ENCODE assay signal across 8 cellular contexts in the genomic region with DNA sequence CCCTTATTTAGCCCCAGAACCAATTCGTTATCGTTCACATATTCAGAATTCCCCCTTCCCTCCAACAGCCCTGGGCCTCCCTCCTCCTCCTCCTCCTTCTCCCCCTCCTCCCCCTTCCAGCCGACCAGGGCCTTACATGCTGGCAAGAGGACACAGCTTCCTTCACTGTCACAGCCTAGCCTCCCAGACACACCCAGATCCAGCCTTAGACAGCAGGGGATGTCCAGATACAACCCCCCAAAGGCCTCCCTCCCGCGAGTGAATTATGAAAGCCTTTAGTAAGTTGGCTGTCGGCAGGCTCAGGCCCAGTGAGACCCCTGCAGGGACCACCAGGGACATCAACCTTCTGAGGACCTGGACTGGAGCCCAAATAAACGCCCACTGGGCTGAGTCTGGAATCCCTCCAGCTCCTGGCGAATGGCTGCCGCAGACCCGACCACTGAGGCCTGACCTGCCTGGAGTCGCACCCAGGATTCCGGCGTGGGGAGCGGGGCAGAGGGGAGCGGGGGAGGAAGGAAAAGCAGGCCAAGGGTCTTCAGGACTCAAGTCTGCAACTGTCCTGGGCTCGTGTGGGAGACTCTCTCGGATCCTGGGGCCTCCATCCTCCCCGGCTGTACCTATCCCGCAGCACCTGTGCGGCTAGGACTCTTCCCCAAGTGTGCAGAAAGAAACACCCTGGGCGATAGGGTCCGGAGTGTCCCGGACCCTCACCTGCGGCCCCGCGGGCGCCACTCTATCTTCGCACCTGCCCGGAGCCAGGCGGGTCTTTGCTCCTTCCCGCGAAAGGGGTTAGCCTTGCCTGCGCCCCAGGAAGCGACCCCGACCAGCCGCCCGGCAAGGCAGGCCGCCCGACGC. TPM values are rescaled to one million over a fixed set of nuclear protein-coding genes. Genes with fewer than 3 reads are reported as not detected.
A peak's percentile ranks its signal among the peaks of the same experiment; 100 is the strongest.
DNase-seq lines count a peak whose midpoint lies in the region; ATAC-seq, FAIRE-seq and TF ChIP-seq lines count a peak whose summit lies in the region.

No MANE protein-coding gene starts in this region.

- peak overlapping the region; percentile 40 to 80 (median 68) for H3K27ac ChIP-seq in body of pancreas

- TF ChIP-seq CTCF in body of pancreas (IDR thresholded peaks at IDR 0.05): no peak

- H3K4me1 ChIP-seq in body of pancreas: peaks cover 46% of the 10 kb centered on the region

- TF ChIP-seq POLR2A in body of pancreas (IDR thresholded peaks at IDR 0.05) (no peak), GM12891 (IDR thresholded peaks at IDR 0.05; ENCODE audit: low read depth, low read length) (no peak)

- DNase-seq in COR-L47 (lab: John Stamatoyannopoulos, UW) (peak; percentile 62), MG63 (peak; percentile 66), body of pancreas (peak in 3 of 4 donors; percentile 25 to 37 (median 32)), skeletal muscle cell (ENCODE audit: low read depth) (no peak), GM12891 (ENCODE audit: insufficient read length, low spot score) (no peak)
- no peak for DNase-seq in activated CD4-positive, alpha-beta T cell treated with anti-CD3 and anti-CD28 coated beads, Interleukin-2, amount 50 U/mL, for 4 hours

- H3K36me3 ChIP-seq in MG63: peaks cover 1% of the 10 kb centered on the region; the same call in 1 of the 2 replicates
- H3K36me3 ChIP-seq in body of pancreas (replicated peaks in 1 of 2; ENCODE audit: insufficient read depth in 1 of 2, low read depth in 2 of 2): no peaks in the 10 kb centered on the region

- intact Hi-C loops in body of pancreas (cut with DNase I): no loop called here

- H3K9me3 ChIP-seq in MG63 (no peaks in the 10 kb centered on the region), body of pancreas (no peaks in the 10 kb centered on the region), iPS-18c (ENCODE audit: control insufficient read depth, insufficient read depth, low read length) (no peaks in the 10 kb centered on the region)

- H3K27me3 ChIP-seq in MG63 (no peaks in the 10 kb centered on the region), body of pancreas (no peaks in the 10 kb centered on the region)

- WGBS in body of pancreas, 2 donors: 5 to 6% methylated on average over 10 to 36 of the region's 40 CpGs

- no peak for FAIRE-seq in GM12891 (lab: Jason Lieb, UNC)

- ATAC-seq in GM21360 (IDR thresholded peaks at IDR 0.05; ENCODE audit: unreplicated experiment) (peak; percentile 27), body of pancreas (peak; percentile 16)

- H3K4me3 ChIP-seq in MG63 (peak overlapping the region; percentile 66), body of pancreas (peak overlapping the region; percentile 41 to 77), iPS-18c (ENCODE audit: insufficient read depth, low read depth, low read length) (peak overlapping the region; percentile 74), skeletal muscle cell (ENCODE audit: low read depth, low read length) (peak overlapping the region; percentile 74)

TF ChIP-seq in GM12891, 5 proteins besides CTCF, POLR2A, EP300 and RAD21:
- no peak for TF ChIP-seq POLR2AphosphoS5 (IDR thresholded peaks at IDR 0.05; ENCODE audit: low read depth, low read length)
- no peak for TF ChIP-seq TAF1 (IDR thresholded peaks at IDR 0.05; ENCODE audit: low read depth, low read length)
- TF ChIP-seq SPI1 (IDR thresholded peaks at IDR 0.05; ENCODE audit: low read depth, low read length): no peak
- no peak for TF ChIP-seq PAX5 (IDR thresholded peaks at IDR 0.05; ENCODE audit: insufficient read depth, low read length, severe bottlenecking)
- no peak for TF ChIP-seq POU2F2 (IDR thresholded peaks at IDR 0.05; ENCODE audit: low read depth, low read length)

RNA-seq across cellular contexts. Expression of a gene that starts 0.7 kb away (rescaled TPM):
- 36.9 and 53.8 TPM in 2 replicates for total RNA-seq in MG63 (2014; rRNA removed; shearing (Covaris generic); ENCODE audit: low replicate concordance)
- total RNA-seq in body of pancreas: 10 to 100 TPM; 27.5 to 27.7 TPM
- polyA plus RNA-seq in GM12891 (2012; ENCODE audit: low read depth, missing spikeins): 24.6 TPM

RNA-seq across cellular contexts. Expression of a gene that starts 29.1 kb away (rescaled TPM):
- 0.27 TPM in 1 of 2 replicates, not detected in the other for total RNA-seq in MG63 (2014; rRNA removed; shearing (Covaris generic); ENCODE audit: low replicate concordance)
- 1 to 10 TPM in 1 of 2 donors, under 1 TPM in 1; 0.99 to 1.6 TPM for total RNA-seq in body of pancreas
- 5.4 TPM for polyA plus RNA-seq in GM12891 (2012; ENCODE audit: low read depth, missing spikeins)

RNA-seq across cellular contexts. Expression of a gene that starts 36.8 kb away (rescaled TPM):
- not detected in 2 replicates for total RNA-seq in MG63 (2014; rRNA removed; shearing (Covaris generic); ENCODE audit: low replicate concordance)
- total RNA-seq in body of pancreas: 1 to 10 TPM; 7.3 to 9.6 TPM
- polyA plus RNA-seq in GM12891 (2012; ENCODE audit: low read depth, missing spikeins): 0.23 TPM

RNA-seq across cellular contexts. Expression of a gene that starts 39.0 kb away (rescaled TPM):
- total RNA-seq in MG63 (2014; rRNA removed; shearing (Covaris generic); ENCODE audit: low replicate concordance): 5.3 and 6.2 TPM in 2 replicates
- 1 to 10 TPM; 5.9 to 8.8 TPM for total RNA-seq in body of pancreas
- 8.6 TPM for polyA plus RNA-seq in GM12891 (2012; ENCODE audit: low read depth, missing spikeins)

RNA-seq across cellular contexts. Expression of a gene that starts 54.1 kb away (rescaled TPM):
- total RNA-seq in MG63 (2014; rRNA removed; shearing (Covaris generic); ENCODE audit: low replicate concordance): 8.6 and 16.4 TPM in 2 replicates
- 10 to 100 TPM; 19.5 to 27.4 TPM for total RNA-seq in body of pancreas
- polyA plus RNA-seq in GM12891 (2012; ENCODE audit: low read depth, missing spikeins): 4.3 TPM

Comparison
In these comparisons a context has a peak if more than half of its experiments do, and no peak if none do; other contexts are left out.
1. DNase-seq: peak in COR-L47 (single experiment), MG63 (single experiment) and body of pancreas (3 of 4); none in skeletal muscle cell (single experiment), GM12891 (single experiment) and activated CD4-positive, alpha-beta T cell treated with anti-CD3 and anti-CD28 coated beads, Interleukin-2, amount 50 U/mL, for 4 hours (0 of 2).
2. Peak in every context shown above with its lines, with median percentiles within 50 percentile points of each other: H3K4me3 ChIP-seq.